8 cellular contexts compared by ENCODE assay signal in the genomic region with DNA sequence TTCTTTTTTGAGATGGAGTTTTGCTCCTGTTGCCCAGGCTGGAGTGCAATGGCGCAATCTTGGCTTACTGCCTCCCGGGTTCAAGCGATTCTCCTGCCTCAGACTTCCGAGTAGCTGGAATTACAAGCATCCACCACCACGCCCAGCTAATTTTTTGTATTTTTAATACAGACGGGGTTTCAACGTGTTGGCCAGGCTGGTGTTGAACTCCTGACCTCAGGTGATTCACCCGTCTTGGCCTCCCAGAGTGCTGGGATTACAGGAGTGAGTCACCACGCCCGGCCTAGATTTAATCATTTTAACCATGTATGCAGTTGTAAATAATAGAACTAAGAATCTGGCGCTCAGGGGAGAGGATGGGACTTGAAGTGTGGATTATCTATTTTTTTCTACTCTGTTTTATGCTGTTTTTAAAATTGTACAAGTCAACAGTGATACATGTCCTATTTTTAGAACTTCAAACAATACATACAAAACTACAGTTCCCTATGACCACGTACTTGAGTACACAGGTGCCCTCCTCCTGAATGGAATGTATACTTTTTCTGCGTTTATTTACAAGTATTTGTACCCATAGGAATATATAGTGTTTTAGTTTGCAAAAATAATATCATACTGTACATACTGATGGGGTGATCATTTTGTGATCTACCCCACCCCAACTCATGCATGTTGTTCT. TPM values are rescaled to one million over a fixed set of nuclear protein-coding genes. Genes with fewer than 3 reads are reported as not detected.
DNase-seq lines count a peak whose midpoint lies in the region; ATAC-seq, FAIRE-seq and TF ChIP-seq lines count a peak whose summit lies in the region.

No MANE protein-coding gene starts in this region.

- DNase-seq in RCC 7860 (ENCODE audit: low spot score) (peak; percentile 94), dermis microvascular lymphatic vessel endothelial cell (ENCODE audit: low read depth in 2 of 2) (peak; percentile 40 to 88), pulmonary artery endothelial cell (ENCODE audit: low read depth, low spot score) (peak; percentile 30), H7 (no peak), globus pallidus (ENCODE audit: low spot score) (no peak), glutamatergic neuron (no peak)

- peak; percentile 93 for FAIRE-seq in G401.6 (lab: Jason Lieb, UNC)
- FAIRE-seq in RCC 7860 (lab: Jason Lieb, UNC), result peak; percentile 98

- H3K36me3 ChIP-seq in H7 (replicated peaks; ENCODE audit: control insufficient read depth, insufficient read depth, low read length), result no peaks in the 10 kb centered on the region; the same call in none of the 2 replicates

- TF ChIP-seq CTCF in glutamatergic neuron (IDR thresholded peaks at IDR 0.05; ENCODE audit: partially characterized antibody, unreplicated experiment), result no peak

- no peaks in the 10 kb centered on the region for H3K27me3 Mint-ChIP-seq in glutamatergic neuron (ENCODE audit: unreplicated experiment)

- no peak overlapping the region for H3K4me3 ChIP-seq in H7 (ENCODE audit: insufficient read depth, low read depth, low read length)

- H3K4me3 Mint-ChIP-seq in glutamatergic neuron (ENCODE audit: unreplicated experiment), result no peak overlapping the region

- peaks cover 1% of the 10 kb centered on the region for H3K9me3 Mint-ChIP-seq in glutamatergic neuron (ENCODE audit: unreplicated experiment)

- no peak for ATAC-seq in HG03039 (IDR thresholded peaks at IDR 0.05; ENCODE audit: unreplicated experiment)

- no peaks in the 10 kb centered on the region for H3K36me3 Mint-ChIP-seq in glutamatergic neuron (ENCODE audit: unreplicated experiment)

- H3K27ac Mint-ChIP-seq in glutamatergic neuron (ENCODE audit: unreplicated experiment), result no peak overlapping the region

- peaks cover 2% of the 10 kb centered on the region for H3K4me1 Mint-ChIP-seq in glutamatergic neuron (ENCODE audit: low read depth, unreplicated experiment)

- no peaks in the 10 kb centered on the region for H3K27me3 ChIP-seq in H7 (ENCODE audit: control insufficient read depth, insufficient read depth, low read length)

RNA-seq across cellular contexts. Expression of a gene that starts 27.8 kb away (rescaled TPM):
- total RNA-seq in dermis microvascular lymphatic vessel endothelial cell (49.4 and 54.4 TPM in 2 replicates), pulmonary artery endothelial cell (62.2 and 74.8 TPM in 2 replicates), glutamatergic neuron (ENCODE audit: unreplicated experiment) (59.4 TPM)
- 27.5 and 43.5 TPM in 2 replicates for total RNA-seq in H7 (2014; rRNA removed; shearing (Covaris generic))

Comparison
In these comparisons a context has a peak if more than half of its experiments do, and no peak if none do; other contexts are left out.
1. DNase-seq: peak in RCC 7860 (single experiment), dermis microvascular lymphatic vessel endothelial cell (2 of 2) and pulmonary artery endothelial cell (single experiment); none in H7 (single experiment), globus pallidus (single experiment) and glutamatergic neuron (single experiment).